Comparison of ENCODE assay signal across 20 cellular contexts in genomic region chr12:51914034-51914923, GRCh38. TPM values are rescaled to one million over a fixed set of nuclear protein-coding genes. Genes with fewer than 3 reads are reported as not detected.
A peak's percentile ranks its signal among the peaks of the same experiment; 100 is the strongest.
DNase-seq lines count a peak whose midpoint lies in the region; ATAC-seq and TF ChIP-seq lines count a peak whose summit lies in the region.
"Had no signal": no experiment of that assay in that cellular context is flagged by ENCODE, and none has a peak within 500 bp of the region (broad histone marks: within the 10 kb centered on the region; RNA-seq: fewer than 3 reads in every experiment).

No MANE protein-coding gene starts in this region.

- ATAC-seq in WTC11 (no peak), right cardiac atrium (no peak), sciatic nerve (peak; percentile 3), GM19035 (IDR thresholded peaks at IDR 0.05; ENCODE audit: unreplicated experiment) (no peak), HG03378 (IDR thresholded peaks at IDR 0.05; ENCODE audit: unreplicated experiment) (no peak)
- ATAC-seq: HCT116 had no signal

- H3K27ac ChIP-seq in HEK293 (ENCODE audit: extremely low read depth, low read depth, low read length): no peak overlapping the region
- H3K27ac ChIP-seq in right cardiac atrium (ENCODE audit: low read length): no peak overlapping the region
- H3K27ac ChIP-seq: HL-60, KMS-11 had no signal

- H3K4me1 Mint-ChIP-seq in WTC11: peaks cover 18% of the 10 kb centered on the region
- H3K4me1 Mint-ChIP-seq: CD4-positive, CD25-positive, alpha-beta regulatory T cell had no signal

- no peaks in the 10 kb centered on the region for H3K4me1 ChIP-seq in HEK293 (ENCODE audit: control insufficient read depth, insufficient read depth, low read length)
- H3K4me1 ChIP-seq in right cardiac atrium (ENCODE audit: control insufficient read depth, insufficient read depth, low read length): peaks cover 18% of the 10 kb centered on the region

- no peaks in the 10 kb centered on the region for H3K9me3 Mint-ChIP-seq in WTC11
- H3K9me3 Mint-ChIP-seq: CD4-positive, CD25-positive, alpha-beta regulatory T cell had no signal

- peaks cover 0 to 10% of the 10 kb centered on the region in 2 experiments; a peak in 1 of 3 replicates for H3K36me3 ChIP-seq in HEK293 (ENCODE audit: control insufficient read depth in 2 of 2, insufficient read depth in 1 of 2, low read length in 2 of 2)

- TF ChIP-seq CTCF in HEK293 (tag by site-specific recombination; IDR thresholded peaks at IDR 0.05): no peak
- TF ChIP-seq CTCF in WTC11 (IDR thresholded peaks at IDR 0.05): no peak

- CTCF ChIA-PET in HEK293 (lab: Yijun Ruan, JAX): interaction anchor here (0.6 to 3.3 kb wide), 6 partner anchors 8 to 66 kb away, joined by 3 to 40 read pairs (median 3); no protein-coding TSS in a partner anchor
- CTCF ChIA-PET in WTC11 (lab: Charles Lee): interaction anchor here (0.7 to 5.5 kb wide), 30 partner anchors 8 to 118 kb away, joined by 3 to 143 read pairs (median 8); partner anchors contain the start of genes ACVR1B and ANKRD33

- H3K4me3 ChIP-seq in HEK293 (ENCODE audit: low read depth, low read length): no peak overlapping the region
- no peak overlapping the region for H3K4me3 ChIP-seq in right cardiac atrium (ENCODE audit: low read length)

- 74% methylated on average over 17 of the region's 17 CpGs for WGBS in right cardiac atrium

- POLR2A ChIA-PET in HEK293 (lab: Yijun Ruan, JAX): interaction anchor here (0.6 kb wide), 1 partner anchor 416 kb away, joined by 5 read pairs; no protein-coding TSS in a partner anchor
- POLR2A ChIA-PET in WTC11 (lab: Charles Lee): no interaction called here

- DNase-seq in WTC11 (ENCODE audit: low spot score) (no peak), right cardiac atrium (peak in 2 of 3 donors; percentile 84 to 87), sciatic nerve (ENCODE audit: low spot score) (peak; percentile 65), NCI-H1694 (lab: John Stamatoyannopoulos, UW) (no peak)
- no peak for DNase-seq in stimulated activated CD4-positive, alpha-beta T cell treated with anti-CD3 and anti-CD28 coated beads, Interleukin-2, amount 100 ng/mL, for 24 hours
- DNase-seq: Calu3; CD4-positive, CD25-positive, alpha-beta regulatory T cell; NCI-H1105; NCI-H1930; NCI-H510A treated with DMSO at 0.1 percent for 48 hours; SHP77 treated with DMSO at 0.1 percent for 48 hours had no signal

- H3K4me3 Mint-ChIP-seq in WTC11: no peak overlapping the region
- H3K4me3 Mint-ChIP-seq: CD4-positive, CD25-positive, alpha-beta regulatory T cell had no signal

- H3K27ac Mint-ChIP-seq in WTC11: no peak overlapping the region
- H3K27ac Mint-ChIP-seq: CD4-positive, CD25-positive, alpha-beta regulatory T cell had no signal

- intact Hi-C loops in right cardiac atrium (cut with DNase I): no loop called here
- intact Hi-C loops in sciatic nerve (cut with DNase I): no loop called here

- H3K9me3 ChIP-seq in HEK293 (ENCODE audit: control insufficient read depth, insufficient read depth, low read depth, low read length): no peaks in the 10 kb centered on the region
- H3K9me3 ChIP-seq in right cardiac atrium (ENCODE audit: control insufficient read depth, low read length): no peaks in the 10 kb centered on the region
- H3K9me3 ChIP-seq: Peyer's patch had no signal

- H3K27me3 ChIP-seq in right cardiac atrium (ENCODE audit: control insufficient read depth, insufficient read depth): no peaks in the 10 kb centered on the region
- H3K27me3 ChIP-seq: Peyer's patch had no signal

- no peaks in the 10 kb centered on the region for H3K36me3 Mint-ChIP-seq in WTC11
- H3K36me3 Mint-ChIP-seq: CD4-positive, CD25-positive, alpha-beta regulatory T cell had no signal

- H3K27me3 Mint-ChIP-seq in WTC11 (ENCODE audit: low read depth): peaks cover 18% of the 10 kb centered on the region

TF ChIP-seq in HEK293, 187 proteins besides CTCF, POLR2A, EP300 and RAD21 (continues in another document):
- TF ChIP-seq ZNF341 (tag by site-specific recombination; IDR thresholded peaks at IDR 0.05; ENCODE audit: low read depth): no peak
- peak; percentile 33 for TF ChIP-seq ZFHX2 (tag by site-specific recombination; conservative IDR thresholded peaks at IDR 0.05)
- no peak for TF ChIP-seq ZSCAN16 (tag by site-specific recombination; IDR thresholded peaks at IDR 0.05)
- TF ChIP-seq ZNF221 (tag by site-specific recombination; IDR thresholded peaks at IDR 0.05; ENCODE audit: borderline replicate concordance): no peak
- 0 out of 2 replicates have a peak, but pooled peaks have one; percentile 15 for TF ChIP-seq ZNF664 (tag by site-specific recombination; IDR thresholded peaks at IDR 0.05)
- no peak for TF ChIP-seq ZNF747 (tag by site-specific recombination; IDR thresholded peaks at IDR 0.05)
- TF ChIP-seq PRDM6 (tag by site-specific recombination; IDR thresholded peaks at IDR 0.05): no peak
- no peak for TF ChIP-seq GLIS2 (tag by site-specific recombination; IDR thresholded peaks at IDR 0.05)

TF ChIP-seq in WTC11, 78 proteins besides CTCF, POLR2A, EP300 and RAD21:
- TF ChIP-seq GRHL2 (CRISPR knock-in tag; IDR thresholded peaks at IDR 0.05; ENCODE audit: insufficient replicate concordance, severe bottlenecking) (no peak), ZNF232 (CRISPR knock-in tag; IDR thresholded peaks at IDR 0.05) (no peak), CREM (CRISPR knock-in tag; IDR thresholded peaks at IDR 0.05) (no peak), HMGA2 (CRISPR knock-in tag; IDR thresholded peaks at IDR 0.05) (peak; percentile 82), MXD4 (CRISPR knock-in tag; IDR thresholded peaks at IDR 0.05; ENCODE audit: borderline replicate concordance) (no peak), RELA (CRISPR knock-in tag; IDR thresholded peaks at IDR 0.05; ENCODE audit: borderline replicate concordance) (no peak), ATF1 (CRISPR knock-in tag; IDR thresholded peaks at IDR 0.05) (no peak)

RNA-seq across cellular contexts. Expression of gene ACVRL1, which starts 7.0 kb away (rescaled TPM):
- total RNA-seq in WTC11 (2021) (0.64 to 1.5 TPM (median 0.98 TPM) in 3 replicates), right cardiac atrium (10 to 100 TPM; 19.8 to 38.8 (median 28.7) TPM), sciatic nerve (57.6 TPM)
- 18.7 TPM for polyA plus RNA-seq in right cardiac atrium
- total RNA-seq: Calu3; CD4-positive, CD25-positive, alpha-beta regulatory T cell; MCF 10A had no signal
- polyA plus RNA-seq: CD4-positive, CD25-positive, alpha-beta regulatory T cell had no signal

RNA-seq across cellular contexts. Expression of gene ANKRD33, which starts 26.4 kb away (rescaled TPM):
- total RNA-seq in WTC11 (2021): 1.7 to 2.3 TPM (median 2.0 TPM) in 3 replicates
- not detected for total RNA-seq in right cardiac atrium
- not detected for polyA plus RNA-seq in right cardiac atrium
- 0.76 TPM for total RNA-seq in sciatic nerve
- total RNA-seq: A673; Calu3; CD4-positive, CD25-positive, alpha-beta regulatory T cell; MCF 10A; Peyer's patch had no signal
- polyA plus RNA-seq: CD4-positive, CD25-positive, alpha-beta regulatory T cell had no signal

RNA-seq across cellular contexts. Expression of gene ACVR1B, which starts 37.2 kb away (rescaled TPM):
- 20.9 to 24.1 TPM (median 22.3 TPM) in 3 replicates for total RNA-seq in WTC11 (2021)
- 10 to 100 TPM; 14.6 to 19.4 (median 16.3) TPM for total RNA-seq in right cardiac atrium
- polyA plus RNA-seq in right cardiac atrium: 15.2 TPM
- total RNA-seq in sciatic nerve: 23.9 TPM

Comparison
In these comparisons a context has a peak if more than half of its experiments do, and no peak if none do; other contexts are left out.
1. DNase-seq: peak in right cardiac atrium (2 of 3) and sciatic nerve (single experiment); none in WTC11 (single experiment), NCI-H1694 (single experiment) and stimulated activated CD4-positive, alpha-beta T cell treated with anti-CD3 and anti-CD28 coated beads, Interleukin-2, amount 100 ng/mL, for 24 hours (0 of 2).